12 cellular contexts compared by ENCODE assay signal in genomic region chr16:50201784-50202183, GRCh38. TPM values are rescaled to one million over a fixed set of nuclear protein-coding genes. Genes with fewer than 3 reads are reported as not detected.
DNase-seq lines count a peak whose midpoint lies in the region; ATAC-seq and TF ChIP-seq lines count a peak whose summit lies in the region.
"Had no signal": no experiment of that assay in that cellular context is flagged by ENCODE, and none has a peak within 500 bp of the region (broad histone marks: within the 10 kb centered on the region; RNA-seq: fewer than 3 reads in every experiment).

No MANE protein-coding gene starts in this region.

- H3K4me1 ChIP-seq in HEK293 (ENCODE audit: control insufficient read depth, insufficient read depth, low read length) = peaks cover 14% of the 10 kb centered on the region

- POLR2A ChIA-PET in HEK293 (lab: Yijun Ruan, JAX) = interaction anchor here (0.7 kb wide), 1 partner anchor 134 kb away, joined by 3 read pairs; no protein-coding TSS in a partner anchor

- peak; percentile 65 for ATAC-seq in omental fat pad (ENCODE audit: low FRiP score)
- ATAC-seq in HG03196 (IDR thresholded peaks at IDR 0.05; ENCODE audit: unreplicated experiment) = no peak
- ATAC-seq in GM18861 (IDR thresholded peaks at IDR 0.05; ENCODE audit: unreplicated experiment) = no peak

- H3K4me3 ChIP-seq in AG10803 (ENCODE audit: low read length) (peak overlapping the region; percentile 3; the same call in 1 of the 2 replicates), HEK293 (ENCODE audit: low read depth, low read length) (no peak overlapping the region), choroid plexus epithelial cell (ENCODE audit: low read depth, low read length) (no peak overlapping the region)
- H3K4me3 ChIP-seq: ascending aorta had no signal

- peak; percentile 48 for DNase-seq in AG10803 (ENCODE audit: low read depth)
- peak; percentile 21 for DNase-seq in choroid plexus epithelial cell (ENCODE audit: low read depth)
- DNase-seq in omental fat pad (ENCODE audit: low spot score) = no peak
- DNase-seq in NCI-H2196 (lab: John Stamatoyannopoulos, UW; ENCODE audit: unreplicated experiment) = no peak
- DNase-seq in NCI-H2029 (lab: John Stamatoyannopoulos, UW) = no peak
- DNase-seq: islet precursor cell, NCI-H187 treated with DMSO at 0.1 percent for 48 hours, SW 1271 had no signal

- H3K9me3 ChIP-seq in HEK293 (ENCODE audit: control insufficient read depth, insufficient read depth, low read depth, low read length) = no peaks in the 10 kb centered on the region
- H3K9me3 ChIP-seq: ascending aorta had no signal

- no peak overlapping the region for H3K27ac ChIP-seq in HEK293 (ENCODE audit: extremely low read depth, low read depth, low read length)

- no peak for TF ChIP-seq CTCF in AG10803 (conservative IDR thresholded peaks at IDR 0.05; ENCODE audit: low read length)
- no peak for TF ChIP-seq CTCF in HEK293 (tag by site-specific recombination; IDR thresholded peaks at IDR 0.05)
- TF ChIP-seq CTCF in choroid plexus epithelial cell (conservative IDR thresholded peaks at IDR 0.05; ENCODE audit: low read depth, low read length) = no peak
- TF ChIP-seq CTCF in omental fat pad (IDR thresholded peaks at IDR 0.05) = no peak

- CTCF ChIA-PET in HEK293 (lab: Yijun Ruan, JAX) = interaction anchor here (0.5 to 3.1 kb wide), 5 partner anchors 8 to 311 kb away, joined by 3 to 13 read pairs (median 6); partner anchors contain the start of gene CNEP1R1

- H3K36me3 ChIP-seq in HEK293 (ENCODE audit: control insufficient read depth in 2 of 2, insufficient read depth in 1 of 2, low read length in 2 of 2) = no peaks in the 10 kb centered on the region
- H3K36me3 ChIP-seq: ascending aorta had no signal

TF ChIP-seq in HEK293, 187 proteins besides CTCF, POLR2A, EP300 and RAD21:
- TF ChIP-seq SCRT2 (tag by site-specific recombination; IDR thresholded peaks at IDR 0.05) (0 out of 2 replicates have a peak, but pooled peaks have one; percentile 11), YY2 (tag by site-specific recombination; IDR thresholded peaks at IDR 0.05) (no peak), ZNF785 (tag by site-specific recombination; IDR thresholded peaks at IDR 0.05) (no peak), ZNF112 (tag by site-specific recombination; IDR thresholded peaks at IDR 0.05) (no peak), MZF1 (tag by site-specific recombination; IDR thresholded peaks at IDR 0.05; ENCODE audit: borderline replicate concordance) (no peak)

RNA-seq across cellular contexts. Expression of gene TENT4B, which starts 48.7 kb away (rescaled TPM):
- 10 to 100 TPM; 10.7 to 15.6 (median 13.2) TPM for total RNA-seq in omental fat pad

Comparison
In these comparisons a context has a peak if more than half of its experiments do, and no peak if none do; other contexts are left out.
1. DNase-seq: peak in AG10803 (single experiment) and choroid plexus epithelial cell (single experiment); none in omental fat pad (single experiment), NCI-H2196 (single experiment) and NCI-H2029 (single experiment).